In genomic region chr10:61894150-61894549, GRCh38 we compare ENCODE assay signal across 12 cellular contexts.
"Had no signal": no experiment of that assay in that cellular context is flagged by ENCODE, and none has a peak within 500 bp of the region (broad histone marks: within the 10 kb centered on the region; RNA-seq: fewer than 3 reads in every experiment).

No MANE protein-coding gene starts in this region.

- DNase-seq: activated CD8-positive, alpha-beta memory T cell treated with anti-CD3 and anti-CD28 coated beads for 24 hours; aorta; endodermal cell; erythroblast; kidney; left ventricle myocardium superior; mesenchymal stem cell; nephron progenitor cell; SHP77 treated with DMSO at 0.1 percent for 48 hours; stimulated activated naive B cell treated with anti-CD40 and anti-IgM and Interleukin-4, amounts not matched to agents 10 μg/mL and 1 μg/mL and 100 μg/mL, for 72 hours; T-helper 2 cell; upper lobe of right lung had no signal

- H3K9me3 Mint-ChIP-seq: endodermal cell; nephron progenitor cell; stimulated activated naive B cell treated with anti-CD40 and anti-IgM and Interleukin-4, amounts not matched to agents 10 μg/mL and 1 μg/mL and 100 μg/mL, for 72 hours had no signal

- H3K4me3 Mint-ChIP-seq: endodermal cell; nephron progenitor cell; stimulated activated naive B cell treated with anti-CD40 and anti-IgM and Interleukin-4, amounts not matched to agents 10 μg/mL and 1 μg/mL and 100 μg/mL, for 72 hours had no signal

- ATAC-seq: left ventricle myocardium superior; stimulated activated naive B cell treated with anti-CD40 and anti-IgM and Interleukin-4, amounts not matched to agents 10 μg/mL and 1 μg/mL and 100 μg/mL, for 72 hours; upper lobe of right lung had no signal

- H3K27ac Mint-ChIP-seq: endodermal cell; nephron progenitor cell; stimulated activated naive B cell treated with anti-CD40 and anti-IgM and Interleukin-4, amounts not matched to agents 10 μg/mL and 1 μg/mL and 100 μg/mL, for 72 hours had no signal

- H3K27me3 Mint-ChIP-seq: stimulated activated naive B cell treated with anti-CD40 and anti-IgM and Interleukin-4, amounts not matched to agents 10 μg/mL and 1 μg/mL and 100 μg/mL, for 72 hours had no signal
